In genomic region chr11:68445531-68446035, GRCh38 we compare ENCODE assay signal across 23 cellular contexts.
"Had no signal": no experiment of that assay in that cellular context is flagged by ENCODE, and none has a peak within 500 bp of the region (broad histone marks: within the 10 kb centered on the region; RNA-seq: fewer than 3 reads in every experiment).

No MANE protein-coding gene starts in this region.

- H3K4me3 Mint-ChIP-seq: activated CD4-positive, alpha-beta memory T cell treated with anti-CD3 and anti-CD28 coated beads, Interleukin-2, amount 10 ng/mL, durations not matched to agents 7 days and 5 days; activated CD4-positive, alpha-beta T cell treated with anti-CD3 and anti-CD28 coated beads for 36 hours; activated naive CD8-positive, alpha-beta T cell treated with anti-CD3 and anti-CD28 coated beads, Interleukin-2, amount 10 ng/mL, durations not matched to agents 7 days and 5 days; T-cell had no signal

- H3K27me3 ChIP-seq: adrenal gland had no signal

- H3K27ac Mint-ChIP-seq: activated CD4-positive, alpha-beta memory T cell treated with anti-CD3 and anti-CD28 coated beads, Interleukin-2, amount 10 ng/mL, durations not matched to agents 7 days and 5 days; activated CD4-positive, alpha-beta T cell treated with anti-CD3 and anti-CD28 coated beads for 36 hours; activated naive CD8-positive, alpha-beta T cell treated with anti-CD3 and anti-CD28 coated beads, Interleukin-2, amount 10 ng/mL, durations not matched to agents 7 days and 5 days; T-cell had no signal

- H3K9me3 ChIP-seq: adrenal gland had no signal

- H3K36me3 Mint-ChIP-seq: T-cell had no signal

- H3K4me3 ChIP-seq: adrenal gland, K562 had no signal

- DNase-seq: activated CD4-positive, alpha-beta memory T cell treated with anti-CD3 and anti-CD28 coated beads, Interleukin-2, amount 10 ng/mL, durations not matched to agents 7 days and 5 days; activated CD4-positive, alpha-beta T cell treated with anti-CD3 and anti-CD28 coated beads for 36 hours; activated CD4-positive, alpha-beta T cell treated with anti-CD3 and anti-CD28 coated beads, Interleukin-2, amount 50 U/mL, for 1 hour; activated CD4-positive, CD25-positive, alpha-beta regulatory T cell; activated CD8-positive, alpha-beta memory T cell treated with anti-CD3 and anti-CD28 coated beads, Interleukin-2, amount 50 U/mL, for 48 hours; activated naive CD4-positive, alpha-beta T cell treated with anti-CD3 and anti-CD28 coated beads, Interleukin-2, amount 50 U/mL, for 16 hours; activated naive CD8-positive, alpha-beta T cell treated with anti-CD3 and anti-CD28 coated beads, Interleukin-2, amount 10 ng/mL, durations not matched to agents 7 days and 5 days; activated T-cell treated with anti-CD3 and anti-CD28 coated beads, Interleukin-2, amount 50 U/mL, for 1 hour; adrenal gland; anterior cingulate cortex; central memory CD4-positive, alpha-beta T cell; Karpas-422; NCI-H1105 treated with DMSO at 0.1 percent for 48 hours; NCI-H1436 treated with DMSO at 0.1 percent for 48 hours; NCI-H187; NCI-H2081; NCI-H510A treated with DMSO at 0.1 percent for 48 hours; PC-3; SIG-M5; T-cell; T-helper 2 cell; T1000 had no signal

- H3K27me3 Mint-ChIP-seq: activated CD4-positive, alpha-beta memory T cell treated with anti-CD3 and anti-CD28 coated beads, Interleukin-2, amount 10 ng/mL, durations not matched to agents 7 days and 5 days; activated CD4-positive, alpha-beta T cell treated with anti-CD3 and anti-CD28 coated beads for 36 hours; activated naive CD8-positive, alpha-beta T cell treated with anti-CD3 and anti-CD28 coated beads, Interleukin-2, amount 10 ng/mL, durations not matched to agents 7 days and 5 days; T-cell had no signal

- H3K9me3 Mint-ChIP-seq: activated CD4-positive, alpha-beta memory T cell treated with anti-CD3 and anti-CD28 coated beads, Interleukin-2, amount 10 ng/mL, durations not matched to agents 7 days and 5 days; activated naive CD8-positive, alpha-beta T cell treated with anti-CD3 and anti-CD28 coated beads, Interleukin-2, amount 10 ng/mL, durations not matched to agents 7 days and 5 days; T-cell had no signal

- H3K27ac ChIP-seq: adrenal gland had no signal

- ATAC-seq: activated CD4-positive, alpha-beta T cell treated with anti-CD3 and anti-CD28 coated beads for 36 hours; K562; PC-3; T-cell had no signal
